Comparison of ENCODE assay signal across 37 cellular contexts in the genomic region with DNA sequence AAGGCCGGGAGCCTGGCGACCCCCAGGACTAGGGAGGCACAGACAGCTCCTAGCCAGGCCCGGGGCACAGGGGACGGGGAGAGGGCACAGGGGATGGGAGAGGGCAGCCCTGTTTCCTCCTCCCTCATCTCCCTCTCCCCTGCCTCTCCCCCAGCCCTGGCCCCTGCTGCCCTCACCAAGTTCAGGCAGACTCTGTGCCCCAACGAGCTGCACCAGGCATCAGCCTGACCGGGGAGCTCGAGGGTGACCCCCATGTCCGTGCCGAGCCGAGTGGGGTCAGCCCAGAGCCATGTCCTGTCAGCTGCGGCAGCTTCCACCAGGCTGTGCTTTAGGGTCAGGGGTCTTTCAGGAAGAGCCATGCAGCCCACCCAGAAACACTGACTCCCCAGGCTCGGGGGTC. TPM values are rescaled to one million over a fixed set of nuclear protein-coding genes. Genes with fewer than 3 reads are reported as not detected.
"Had no signal": no experiment of that assay in that cellular context is flagged by ENCODE, and none has a peak within 500 bp of the region (broad histone marks: within the 10 kb centered on the region; RNA-seq: fewer than 3 reads in every experiment).

No MANE protein-coding gene starts in this region.

- H3K27ac ChIP-seq: adrenal gland, ascending aorta, body of pancreas, brain microvascular endothelial cell, breast epithelium, cardiac muscle cell had no signal

- H3K36me3 ChIP-seq: adrenal gland, ascending aorta, brain microvascular endothelial cell, breast epithelium, cardiac muscle cell had no signal

- H3K4me1 ChIP-seq: adrenal gland, ascending aorta, body of pancreas had no signal

- H3K9me3 ChIP-seq: adrenal gland, ascending aorta, body of pancreas, breast epithelium had no signal

- DNase-seq: activated effector memory CD4-positive, alpha-beta T cell treated with anti-CD3 and anti-CD28 coated beads, Interleukin-2, amount 50 U/mL, for 16 hours; activated effector memory CD4-positive, alpha-beta T cell treated with Interleukin-2 at 50 U/mL for 16 hours; activated gamma-delta T cell; activated gamma-delta T cell treated with Interleukin-2 at 50 U/mL for 16 hours; activated naive CD4-positive, alpha-beta T cell; activated naive CD4-positive, alpha-beta T cell treated with anti-CD3 and anti-CD28 coated beads for 36 hours; activated naive CD4-positive, alpha-beta T cell treated with anti-CD3 and anti-CD28 coated beads, Interleukin-2, amount 10 ng/mL, durations not matched to agents 7 days and 5 days; activated naive CD4-positive, alpha-beta T cell treated with anti-CD3 and anti-CD28 coated beads, Interleukin-2, amount 50 U/mL, for 16 hours; activated naive CD4-positive, alpha-beta T cell treated with Interleukin-2 at 50 U/mL for 16 hours; activated naive CD8-positive, alpha-beta T cell treated with anti-CD3 and anti-CD28 coated beads for 36 hours; activated naive CD8-positive, alpha-beta T cell treated with anti-CD3 and anti-CD28 coated beads, Interleukin-2, amount 10 ng/mL, durations not matched to agents 7 days and 5 days; activated naive CD8-positive, alpha-beta T cell treated with anti-CD3 and anti-CD28 coated beads, Interleukin-2, amount 50 U/mL, for 24 hours; activated T-cell treated with anti-CD3 and anti-CD28 coated beads, Interleukin-2, amount 50 U/mL, for 1 hour; activated T-cell treated with anti-CD3 and anti-CD28 coated beads, Interleukin-2, amount 50 U/mL, for 24 hours; activated T-cell treated with anti-CD3 and anti-CD28 coated beads, Interleukin-2, amount 50 U/mL, for 4 hours; activated T-cell treated with anti-CD3 and anti-CD28 coated beads, Interleukin-2, amount 50 U/mL, for 48 hours; activated T-cell treated with anti-CD3 and anti-CD28 coated beads, Interleukin-2, amount 50 U/mL, for 72 hours; adrenal gland; amniotic stem cell; amygdala; anterior cingulate cortex; aorta; body of pancreas; brain microvascular endothelial cell; caudate nucleus; central memory CD4-positive, alpha-beta T cell; cerebellar nuclear complex had no signal

- H3K4me3 ChIP-seq: adrenal gland, ascending aorta, body of pancreas, breast epithelium, cardiac muscle cell had no signal

- H3K27me3 ChIP-seq: adrenal gland, ascending aorta, body of pancreas had no signal

- FAIRE-seq: astrocyte, bronchial epithelial cell had no signal

- ATAC-seq: activated naive CD4-positive, alpha-beta T cell treated with anti-CD3 and anti-CD28 coated beads, Interleukin-2, amount 50 U/mL, for 72 hours; activated naive CD8-positive, alpha-beta T cell treated with anti-CD3 and anti-CD28 coated beads, Interleukin-2, amount 50 U/mL, for 24 hours; activated T-cell treated with anti-CD3 and anti-CD28 coated beads, Interleukin-2, amount 50 U/mL, for 4 hours; activated T-cell treated with anti-CD3 and anti-CD28 coated beads, Interleukin-2, amount 50 U/mL, for 72 hours; activated T-helper 17 cell treated with anti-CD3 and anti-CD28 coated beads, Interleukin-2, amount 50 U/mL, for 72 hours; body of pancreas had no signal

RNA-seq across cellular contexts. Expression of a gene that starts 6.0 kb away (rescaled TPM):
- total RNA-seq: activated naive CD4-positive, alpha-beta T cell treated with anti-CD3 and anti-CD28 coated beads for 36 hours; activated naive CD8-positive, alpha-beta T cell treated with anti-CD3 and anti-CD28 coated beads for 36 hours; activated naive CD8-positive, alpha-beta T cell treated with anti-CD3 and anti-CD28 coated beads, Interleukin-2, amount 10 ng/mL, durations not matched to agents 7 days and 5 days; activated T-cell treated with anti-CD3 and anti-CD28 coated beads, Interleukin-2, amount 50 U/mL, for 4 hours; activated T-cell treated with anti-CD3 and anti-CD28 coated beads, Interleukin-2, amount 50 U/mL, for 72 hours; activated T-helper 1 cell treated with anti-CD3 and anti-CD28 coated beads, Interleukin-12 subunit alpha, Interleukin-12 subunit beta, Interleukin-2, Interleukin-4 antibody, amounts not matched to agents 30 ng/mL and 10 ng/mL and 1 ng/mL, durations not matched to agents 14 hours and 24 hours and 36 hours; activated T-helper 2 cell treated with anti-CD3 and anti-CD28 coated beads, Interferon-gamma antibody, Interleukin-2, Interleukin-4, amounts not matched to agents 10 μg/mL and 5 μg/mL and 100 μg/mL, durations not matched to agents 14 hours and 24 hours and 36 hours; ascending aorta; breast epithelium had no signal

RNA-seq across cellular contexts. Expression of a gene that starts 22.8 kb away (rescaled TPM):
- total RNA-seq: activated naive CD8-positive, alpha-beta T cell treated with anti-CD3 and anti-CD28 coated beads for 36 hours; ascending aorta; breast epithelium; cardiac septum had no signal
